1 cellular context compared by ENCODE assay signal in the genomic region with DNA sequence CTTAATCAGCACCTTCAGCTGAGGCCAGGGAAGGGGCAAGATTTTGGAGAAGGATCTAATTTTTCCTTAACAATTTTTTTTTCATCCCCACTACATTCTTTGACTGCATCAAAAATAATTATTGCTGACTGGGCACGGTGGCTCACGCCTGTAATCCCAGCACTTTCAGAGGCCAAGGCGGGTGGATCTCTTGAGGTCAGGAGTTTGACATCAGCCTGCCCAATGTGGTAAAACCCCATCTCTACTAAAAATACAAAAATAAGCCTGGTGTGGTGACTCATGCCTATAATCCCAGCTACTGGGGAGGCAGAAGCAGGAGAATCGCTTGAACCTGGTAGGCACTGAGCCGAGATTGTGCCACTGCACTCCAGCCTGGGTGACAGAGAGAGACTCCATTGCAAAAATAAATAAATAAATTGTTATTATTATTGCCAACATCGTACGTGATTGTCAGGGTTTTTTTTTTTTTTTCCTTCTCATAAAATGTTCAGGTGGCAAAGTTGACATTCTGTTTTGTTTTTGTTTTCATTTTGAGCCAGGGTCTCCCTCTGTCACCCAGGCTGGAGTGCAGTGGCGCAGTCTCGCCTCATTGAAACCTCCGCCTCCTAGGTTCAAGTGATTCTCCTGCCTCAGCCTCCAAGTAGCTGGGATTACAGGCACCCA.
TF ChIP-seq lines count a peak whose summit lies in the region.

No MANE protein-coding gene starts in this region.

TF ChIP-seq in K562, 482 proteins besides CTCF, POLR2A, EP300 and RAD21:
- TF ChIP-seq HSF4 (CRISPR knock-in tag; IDR thresholded peaks at IDR 0.05; ENCODE audit: borderline replicate concordance) (no peak), RBM14 (IDR thresholded peaks at IDR 0.05; ENCODE audit: borderline replicate concordance, insufficient read depth, low read depth, low read length) (no peak), NFXL1 (CRISPR knock-in tag; IDR thresholded peaks at IDR 0.05) (no peak), C11orf30 (IDR thresholded peaks at IDR 0.05; ENCODE audit: low read depth) (peak; percentile 65; the same call in 1 of the 2 replicates), MAFG (tag; conservative IDR thresholded peaks at IDR 0.05) (peak; percentile 62; the same call in 1 of the 2 replicates), ZNF408 (CRISPR knock-in tag; IDR thresholded peaks at IDR 0.05; ENCODE audit: low read depth) (no peak), ETS2 (tag; IDR thresholded peaks at IDR 0.05; ENCODE audit: borderline replicate concordance, poor library complexity, severe bottlenecking) (no peak), REST (CRISPR knock-in tag; IDR thresholded peaks at IDR 0.05; ENCODE audit: low read depth) (no peak), KDM5B (IDR thresholded peaks at IDR 0.05; ENCODE audit: insufficient replicate concordance, low read depth, low read length) (no peak), MAFK (IDR thresholded peaks at IDR 0.05; ENCODE audit: low read length) (peak; percentile 56), ILK (tag; IDR thresholded peaks at IDR 0.05; ENCODE audit: borderline replicate concordance, low read depth) (no peak), ZNF316 (IDR thresholded peaks at IDR 0.05) (peak; percentile 81), JUND (IDR thresholded peaks at IDR 0.05; ENCODE audit: borderline replicate concordance, low read depth, low read length) (0 out of 2 replicates have a peak, but pooled peaks have one; percentile 9), JUND (tag; IDR thresholded peaks at IDR 0.05; ENCODE audit: borderline replicate concordance, low read depth, low read length) (no peak), ZNF551 (CRISPR knock-in tag; IDR thresholded peaks at IDR 0.05) (no peak), ZNF778 (CRISPR knock-in tag; IDR thresholded peaks at IDR 0.05) (no peak), MAFF (IDR thresholded peaks at IDR 0.05; ENCODE audit: low read length) (peak; percentile 46)
- TF ChIP-seq, protein P1, sequence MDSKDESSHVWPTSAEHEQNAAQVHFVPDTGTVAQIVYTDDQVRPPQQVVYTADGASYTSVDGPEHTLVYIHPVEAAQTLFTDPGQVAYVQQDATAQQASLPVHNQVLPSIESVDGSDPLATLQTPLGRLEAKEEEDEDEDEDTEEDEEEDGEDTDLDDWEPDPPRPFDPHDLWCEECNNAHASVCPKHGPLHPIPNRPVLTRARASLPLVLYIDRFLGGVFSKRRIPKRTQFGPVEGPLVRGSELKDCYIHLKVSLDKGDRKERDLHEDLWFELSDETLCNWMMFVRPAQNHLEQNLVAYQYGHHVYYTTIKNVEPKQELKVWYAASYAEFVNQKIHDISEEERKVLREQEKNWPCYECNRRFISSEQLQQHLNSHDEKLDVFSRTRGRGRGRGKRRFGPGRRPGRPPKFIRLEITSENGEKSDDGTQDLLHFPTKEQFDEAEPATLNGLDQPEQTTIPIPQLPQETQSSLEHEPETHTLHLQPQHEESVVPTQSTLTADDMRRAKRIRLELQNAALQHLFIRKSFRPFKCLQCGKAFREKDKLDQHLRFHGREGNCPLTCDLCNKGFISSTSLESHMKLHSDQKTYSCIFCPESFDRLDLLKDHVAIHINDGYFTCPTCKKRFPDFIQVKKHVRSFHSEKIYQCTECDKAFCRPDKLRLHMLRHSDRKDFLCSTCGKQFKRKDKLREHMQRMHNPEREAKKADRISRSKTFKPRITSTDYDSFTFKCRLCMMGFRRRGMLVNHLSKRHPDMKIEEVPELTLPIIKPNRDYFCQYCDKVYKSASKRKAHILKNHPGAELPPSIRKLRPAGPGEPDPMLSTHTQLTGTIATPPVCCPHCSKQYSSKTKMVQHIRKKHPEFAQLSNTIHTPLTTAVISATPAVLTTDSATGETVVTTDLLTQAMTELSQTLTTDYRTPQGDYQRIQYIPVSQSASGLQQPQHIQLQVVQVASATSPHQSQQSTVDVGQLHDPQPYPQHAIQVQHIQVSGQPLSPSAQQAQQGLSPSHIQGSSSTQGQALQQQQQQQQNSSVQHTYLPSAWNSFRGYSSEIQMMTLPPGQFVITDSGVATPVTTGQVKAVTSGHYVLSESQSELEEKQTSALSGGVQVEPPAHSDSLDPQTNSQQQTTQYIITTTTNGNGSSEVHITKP (IDR thresholded peaks at IDR 0.05; ENCODE audit: partially characterized antibody), result peak; percentile 50
